In the genomic region with DNA sequence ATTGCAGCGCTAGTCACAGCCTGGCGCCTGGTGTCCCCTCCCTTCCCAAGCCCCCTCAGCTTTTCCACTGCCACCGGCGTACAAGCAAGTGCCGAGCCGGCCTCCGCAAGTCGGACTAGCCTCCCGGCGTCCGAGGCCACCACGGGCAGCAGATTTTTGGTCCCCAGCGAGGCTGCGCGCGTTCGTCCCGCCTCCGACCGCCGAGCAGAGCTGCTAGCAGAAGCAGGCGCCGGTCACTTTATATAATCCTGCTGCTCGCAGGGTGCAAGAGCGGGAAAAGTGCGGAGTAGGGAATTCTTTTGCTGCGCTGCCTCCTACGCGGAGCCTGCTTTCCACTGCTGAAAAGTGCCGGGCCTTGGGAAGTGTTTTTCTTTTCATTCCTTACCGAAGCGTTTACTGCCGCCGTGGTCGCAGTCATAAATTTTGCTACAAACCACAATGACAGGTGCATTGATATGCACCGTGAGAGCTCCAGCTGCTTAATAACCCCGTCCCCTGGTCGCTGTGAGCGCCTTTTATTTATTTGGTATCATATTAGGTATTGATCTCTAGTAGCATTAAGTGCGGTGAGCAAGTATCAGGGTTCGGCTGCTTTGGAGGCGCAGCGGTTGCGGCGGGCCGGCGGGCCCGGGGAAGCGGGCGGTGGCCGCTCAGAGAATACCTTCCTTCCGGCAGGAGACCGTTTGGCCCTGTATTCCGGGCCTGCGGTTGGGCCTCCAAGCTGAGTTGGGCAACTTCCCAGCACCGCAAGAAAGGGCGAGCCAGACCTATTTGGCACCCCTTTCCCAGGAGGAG, we compare ENCODE assay signal across 14 cellular contexts. TPM values are rescaled to one million over a fixed set of nuclear protein-coding genes. Genes with fewer than 3 reads are reported as not detected.
DNase-seq lines count a peak whose midpoint lies in the region; ATAC-seq lines count a peak whose summit lies in the region.
"Had no signal": no experiment of that assay in that cellular context is flagged by ENCODE, and none has a peak within 500 bp of the region (broad histone marks: within the 10 kb centered on the region; RNA-seq: fewer than 3 reads in every experiment).

No MANE protein-coding gene starts in this region.

- H3K9me3 Mint-ChIP-seq in activated CD8-positive, alpha-beta memory T cell treated with anti-CD3 and anti-CD28 coated beads, Interleukin-2, amount 10 ng/mL, durations not matched to agents 7 days and 5 days (ENCODE audit: low read depth): no peaks in the 10 kb centered on the region
- peaks cover 6 to 7% of the 10 kb centered on the region in 2 donors for H3K9me3 Mint-ChIP-seq in stimulated activated naive B cell treated with anti-CD40 and anti-IgM and Interleukin-4, amounts not matched to agents 10 μg/mL and 1 μg/mL and 100 μg/mL, for 72 hours
- no peaks in the 10 kb centered on the region for H3K9me3 Mint-ChIP-seq in stimulated activated naive CD8-positive, alpha-beta T cell treated with anti-CD3 and anti-CD28 coated beads, Interleukin-15, amount 100 ng/mL, for 72 hours

- peaks cover 86% of the 10 kb centered on the region for H3K27me3 Mint-ChIP-seq in activated CD8-positive, alpha-beta memory T cell treated with anti-CD3 and anti-CD28 coated beads, Interleukin-2, amount 10 ng/mL, durations not matched to agents 7 days and 5 days
- peaks cover 75 to 89% of the 10 kb centered on the region in 2 donors for H3K27me3 Mint-ChIP-seq in stimulated activated naive B cell treated with anti-CD40 and anti-IgM and Interleukin-4, amounts not matched to agents 10 μg/mL and 1 μg/mL and 100 μg/mL, for 72 hours
- peaks cover 100% of the 10 kb centered on the region for H3K27me3 Mint-ChIP-seq in stimulated activated naive CD8-positive, alpha-beta T cell treated with anti-CD3 and anti-CD28 coated beads, Interleukin-15, amount 100 ng/mL, for 72 hours

- CTCF ChIA-PET in activated CD8-positive, alpha-beta memory T cell treated with anti-CD3 and anti-CD28 coated beads, Interleukin-2, amount 10 ng/mL, durations not matched to agents 7 days and 5 days (lab: Charles Lee): no interaction called here

- H3K27ac Mint-ChIP-seq in activated CD8-positive, alpha-beta memory T cell treated with anti-CD3 and anti-CD28 coated beads, Interleukin-2, amount 10 ng/mL, durations not matched to agents 7 days and 5 days: peak overlapping the region; percentile 49
- peak overlapping the region; percentile 20 for H3K27ac Mint-ChIP-seq in stimulated activated naive B cell treated with anti-CD40 and anti-IgM and Interleukin-4, amounts not matched to agents 10 μg/mL and 1 μg/mL and 100 μg/mL, for 72 hours
- H3K27ac Mint-ChIP-seq in stimulated activated naive CD8-positive, alpha-beta T cell treated with anti-CD3 and anti-CD28 coated beads, Interleukin-15, amount 100 ng/mL, for 72 hours: no peak overlapping the region

- H3K4me1 Mint-ChIP-seq in activated CD8-positive, alpha-beta memory T cell treated with anti-CD3 and anti-CD28 coated beads, Interleukin-2, amount 10 ng/mL, durations not matched to agents 7 days and 5 days: peaks cover 3% of the 10 kb centered on the region
- peaks cover 0 to 4% of the 10 kb centered on the region in 2 donors for H3K4me1 Mint-ChIP-seq in stimulated activated naive B cell treated with anti-CD40 and anti-IgM and Interleukin-4, amounts not matched to agents 10 μg/mL and 1 μg/mL and 100 μg/mL, for 72 hours
- peaks cover 42% of the 10 kb centered on the region for H3K4me1 Mint-ChIP-seq in stimulated activated naive CD8-positive, alpha-beta T cell treated with anti-CD3 and anti-CD28 coated beads, Interleukin-15, amount 100 ng/mL, for 72 hours

- no peak for DNase-seq in activated CD8-positive, alpha-beta memory T cell treated with anti-CD3 and anti-CD28 coated beads, Interleukin-2, amount 10 ng/mL, durations not matched to agents 7 days and 5 days
- no peak for DNase-seq in activated CD8-positive, alpha-beta memory T cell treated with anti-CD3 and anti-CD28 coated beads for 24 hours
- peak; percentile 61 for DNase-seq in islet precursor cell
- DNase-seq in stimulated activated naive B cell treated with anti-CD40 and anti-IgM and Interleukin-4, amounts not matched to agents 10 μg/mL and 1 μg/mL and 100 μg/mL, for 72 hours: no peak
- no peak for DNase-seq in ureter (ENCODE audit: low spot score)
- DNase-seq in stimulated activated naive CD8-positive, alpha-beta T cell treated with anti-CD3 and anti-CD28 coated beads, Interleukin-15, amount 100 ng/mL, for 72 hours: no peak
- DNase-seq: effector CD8-positive, alpha-beta T cell; Karpas-422; left ventricle myocardium superior; NCI-H2081 treated with DMSO at 0.1 percent for 48 hours; occipital lobe; stimulated activated CD8-positive, alpha-beta memory T cell treated with anti-CD3 and anti-CD28 coated beads, Interleukin-4, amount 100 ng/mL, for 48 hours had no signal

- H3K4me3 Mint-ChIP-seq in activated CD8-positive, alpha-beta memory T cell treated with anti-CD3 and anti-CD28 coated beads, Interleukin-2, amount 10 ng/mL, durations not matched to agents 7 days and 5 days: no peak overlapping the region
- H3K4me3 Mint-ChIP-seq in stimulated activated naive B cell treated with anti-CD40 and anti-IgM and Interleukin-4, amounts not matched to agents 10 μg/mL and 1 μg/mL and 100 μg/mL, for 72 hours: no peak overlapping the region
- peak overlapping the region in 1 of 2 donors; percentile 44 for H3K4me3 Mint-ChIP-seq in stimulated activated naive CD8-positive, alpha-beta T cell treated with anti-CD3 and anti-CD28 coated beads, Interleukin-15, amount 100 ng/mL, for 72 hours

- no peak for ATAC-seq in activated CD8-positive, alpha-beta memory T cell treated with anti-CD3 and anti-CD28 coated beads, Interleukin-2, amount 10 ng/mL, durations not matched to agents 7 days and 5 days
- ATAC-seq in stimulated activated naive B cell treated with anti-CD40 and anti-IgM and Interleukin-4, amounts not matched to agents 10 μg/mL and 1 μg/mL and 100 μg/mL, for 72 hours (replicated peaks): no peak
- ATAC-seq in stimulated activated naive CD8-positive, alpha-beta T cell treated with anti-CD3 and anti-CD28 coated beads, Interleukin-15, amount 100 ng/mL, for 72 hours: no peak
- ATAC-seq: left ventricle myocardium superior had no signal

- peaks cover 3% of the 10 kb centered on the region for H3K36me3 Mint-ChIP-seq in activated CD8-positive, alpha-beta memory T cell treated with anti-CD3 and anti-CD28 coated beads, Interleukin-2, amount 10 ng/mL, durations not matched to agents 7 days and 5 days
- peaks cover 0 to 8% of the 10 kb centered on the region in 2 donors for H3K36me3 Mint-ChIP-seq in stimulated activated naive B cell treated with anti-CD40 and anti-IgM and Interleukin-4, amounts not matched to agents 10 μg/mL and 1 μg/mL and 100 μg/mL, for 72 hours

RNA-seq across cellular contexts. Expression of a gene that starts 7.9 kb away (rescaled TPM):
- not detected for total RNA-seq in activated CD8-positive, alpha-beta memory T cell treated with anti-CD3 and anti-CD28 coated beads, Interleukin-2, amount 10 ng/mL, durations not matched to agents 7 days and 5 days
- 28.2 TPM for total RNA-seq in ureter
- total RNA-seq: frontal cortex, occipital lobe had no signal

RNA-seq across cellular contexts. Expression of a gene that starts 13.7 kb away (rescaled TPM):
- not detected for total RNA-seq in activated CD8-positive, alpha-beta memory T cell treated with anti-CD3 and anti-CD28 coated beads, Interleukin-2, amount 10 ng/mL, durations not matched to agents 7 days and 5 days
- total RNA-seq in ureter: 22.4 TPM
- total RNA-seq: frontal cortex, occipital lobe had no signal

RNA-seq across cellular contexts. Expression of a gene that starts 23.5 kb away (rescaled TPM):
- total RNA-seq in activated CD8-positive, alpha-beta memory T cell treated with anti-CD3 and anti-CD28 coated beads, Interleukin-2, amount 10 ng/mL, durations not matched to agents 7 days and 5 days: not detected
- 11.1 TPM for total RNA-seq in ureter
- total RNA-seq: frontal cortex, left ventricle myocardium superior, occipital lobe, SJSA1 had no signal

RNA-seq across cellular contexts. Expression of a gene that starts 35.5 kb away (rescaled TPM):
- total RNA-seq in activated CD8-positive, alpha-beta memory T cell treated with anti-CD3 and anti-CD28 coated beads, Interleukin-2, amount 10 ng/mL, durations not matched to agents 7 days and 5 days: not detected
- total RNA-seq in ureter: 41.7 TPM
- total RNA-seq: frontal cortex, occipital lobe had no signal

RNA-seq across cellular contexts. Expression of a gene that starts 42.5 kb away (rescaled TPM):
- total RNA-seq in activated CD8-positive, alpha-beta memory T cell treated with anti-CD3 and anti-CD28 coated beads, Interleukin-2, amount 10 ng/mL, durations not matched to agents 7 days and 5 days: not detected
- total RNA-seq in ureter: 19.8 TPM
- total RNA-seq: frontal cortex, left ventricle myocardium superior, occipital lobe had no signal

Comparison
In these comparisons a context has a peak if more than half of its experiments do, and no peak if none do; other contexts are left out.
1. H3K27ac Mint-ChIP-seq: peak in activated CD8-positive, alpha-beta memory T cell treated with anti-CD3 and anti-CD28 coated beads, Interleukin-2, amount 10 ng/mL, durations not matched to agents 7 days and 5 days (single experiment) and stimulated activated naive B cell treated with anti-CD40 and anti-IgM and Interleukin-4, amounts not matched to agents 10 μg/mL and 1 μg/mL and 100 μg/mL, for 72 hours (single experiment); none in stimulated activated naive CD8-positive, alpha-beta T cell treated with anti-CD3 and anti-CD28 coated beads, Interleukin-15, amount 100 ng/mL, for 72 hours (0 of 2).
2. RNA of a gene that starts 7.9 kb away (total RNA-seq): 28.2 TPM in ureter (single experiment); not detected in activated CD8-positive, alpha-beta memory T cell treated with anti-CD3 and anti-CD28 coated beads, Interleukin-2, amount 10 ng/mL, durations not matched to agents 7 days and 5 days; every median in the first group is over 10 times any median in the second.
3. RNA of a gene that starts 13.7 kb away (total RNA-seq): 22.4 TPM in ureter (single experiment); not detected in activated CD8-positive, alpha-beta memory T cell treated with anti-CD3 and anti-CD28 coated beads, Interleukin-2, amount 10 ng/mL, durations not matched to agents 7 days and 5 days; every median in the first group is over 10 times any median in the second.
4. RNA of a gene that starts 23.5 kb away (total RNA-seq): 11.1 TPM in ureter (single experiment); not detected in activated CD8-positive, alpha-beta memory T cell treated with anti-CD3 and anti-CD28 coated beads, Interleukin-2, amount 10 ng/mL, durations not matched to agents 7 days and 5 days; every median in the first group is over 10 times any median in the second.